In genomic region chr11:83625336-83625735, GRCh38 we compare ENCODE assay signal across 34 cellular contexts.
"Had no signal": no experiment of that assay in that cellular context is flagged by ENCODE, and none has a peak within 500 bp of the region (broad histone marks: within the 10 kb centered on the region; RNA-seq: fewer than 3 reads in every experiment).

No MANE protein-coding gene starts in this region.

- H3K27me3 ChIP-seq: adrenal gland, ascending aorta, body of pancreas, brain microvascular endothelial cell, breast epithelium, cardiac muscle cell had no signal

- DNase-seq: activated effector memory CD4-positive, alpha-beta T cell treated with anti-CD3 and anti-CD28 coated beads, Interleukin-2, amount 50 U/mL, for 16 hours; activated effector memory CD4-positive, alpha-beta T cell treated with Interleukin-2 at 50 U/mL for 16 hours; activated gamma-delta T cell; activated gamma-delta T cell treated with Interleukin-2 at 50 U/mL for 16 hours; activated naive CD4-positive, alpha-beta T cell; activated naive CD4-positive, alpha-beta T cell treated with anti-CD3 and anti-CD28 coated beads for 36 hours; activated naive CD4-positive, alpha-beta T cell treated with anti-CD3 and anti-CD28 coated beads, Interleukin-2, amount 10 ng/mL, durations not matched to agents 7 days and 5 days; activated naive CD4-positive, alpha-beta T cell treated with anti-CD3 and anti-CD28 coated beads, Interleukin-2, amount 50 U/mL, for 16 hours; activated naive CD4-positive, alpha-beta T cell treated with Interleukin-2 at 50 U/mL for 16 hours; activated naive CD8-positive, alpha-beta T cell treated with anti-CD3 and anti-CD28 coated beads for 36 hours; activated naive CD8-positive, alpha-beta T cell treated with anti-CD3 and anti-CD28 coated beads, Interleukin-2, amount 10 ng/mL, durations not matched to agents 7 days and 5 days; activated naive CD8-positive, alpha-beta T cell treated with anti-CD3 and anti-CD28 coated beads, Interleukin-2, amount 50 U/mL, for 24 hours; activated T-cell treated with anti-CD3 and anti-CD28 coated beads, Interleukin-2, amount 50 U/mL, for 1 hour; activated T-cell treated with anti-CD3 and anti-CD28 coated beads, Interleukin-2, amount 50 U/mL, for 24 hours; activated T-cell treated with anti-CD3 and anti-CD28 coated beads, Interleukin-2, amount 50 U/mL, for 4 hours; activated T-cell treated with anti-CD3 and anti-CD28 coated beads, Interleukin-2, amount 50 U/mL, for 48 hours; activated T-cell treated with anti-CD3 and anti-CD28 coated beads, Interleukin-2, amount 50 U/mL, for 72 hours; adrenal gland; amniotic stem cell; amygdala; anterior cingulate cortex; aorta; brain microvascular endothelial cell; caudate nucleus; central memory CD4-positive, alpha-beta T cell; cerebellar nuclear complex had no signal

- H3K4me1 ChIP-seq: adrenal gland, ascending aorta, breast epithelium had no signal

- ATAC-seq: activated naive CD4-positive, alpha-beta T cell treated with anti-CD3 and anti-CD28 coated beads, Interleukin-2, amount 50 U/mL, for 72 hours; activated naive CD8-positive, alpha-beta T cell treated with anti-CD3 and anti-CD28 coated beads, Interleukin-2, amount 50 U/mL, for 24 hours; activated T-cell treated with anti-CD3 and anti-CD28 coated beads, Interleukin-2, amount 50 U/mL, for 4 hours; activated T-cell treated with anti-CD3 and anti-CD28 coated beads, Interleukin-2, amount 50 U/mL, for 72 hours; activated T-helper 17 cell treated with anti-CD3 and anti-CD28 coated beads, Interleukin-2, amount 50 U/mL, for 72 hours; body of pancreas had no signal

- H3K4me3 ChIP-seq: adrenal gland, ascending aorta, body of pancreas, breast epithelium, cardiac muscle cell had no signal

- H3K9me3 ChIP-seq: adrenal gland, ascending aorta, body of pancreas, breast epithelium had no signal

- H3K36me3 ChIP-seq: adrenal gland, ascending aorta, brain microvascular endothelial cell, breast epithelium, cardiac muscle cell had no signal

- H3K27ac ChIP-seq: adrenal gland, ascending aorta, body of pancreas, brain microvascular endothelial cell, breast epithelium, cardiac muscle cell had no signal

- FAIRE-seq: astrocyte, bronchial epithelial cell had no signal
